Comparison of ENCODE assay signal across 14 cellular contexts in genomic region chr6:144364208-144364718, GRCh38.
DNase-seq lines count a peak whose midpoint lies in the region; ATAC-seq and TF ChIP-seq lines count a peak whose summit lies in the region.
"Had no signal": no experiment of that assay in that cellular context is flagged by ENCODE, and none has a peak within 500 bp of the region (broad histone marks: within the 10 kb centered on the region; RNA-seq: fewer than 3 reads in every experiment).

No MANE protein-coding gene starts in this region.

- no peaks in the 10 kb centered on the region for H4K20me1 ChIP-seq in SK-N-SH (ENCODE audit: insufficient read depth)

- TF ChIP-seq EP300 in SK-N-SH (IDR thresholded peaks at IDR 0.05; ENCODE audit: borderline replicate concordance in 1 of 2, low read depth in 1 of 2, low read length in 1 of 2) = no peak

- no peaks in the 10 kb centered on the region for H3K9me3 ChIP-seq in SK-N-SH
- H3K9me3 ChIP-seq in gastrocnemius medialis = no peaks in the 10 kb centered on the region
- H3K9me3 ChIP-seq: esophagus squamous epithelium had no signal

- peaks cover 16% of the 10 kb centered on the region for H3K79me2 ChIP-seq in SK-N-SH (ENCODE audit: insufficient read depth)

- H3F3A ChIP-seq in SK-N-SH (replicated peaks; ENCODE audit: insufficient read depth) = no peaks in the 10 kb centered on the region

- H3K4me1 Mint-ChIP-seq in dendritic cell treated with granulocyte-macrophage colony-stimulating factor and Interleukin-4, amounts not matched to agents 40 ng/mL and 50 ng/mL, for 4 days (ENCODE audit: low read depth) = peaks cover 70% of the 10 kb centered on the region

- peaks cover 3 to 6% of the 10 kb centered on the region in 2 experiments; a peak in 3 of 4 replicates for H3K4me1 ChIP-seq in SK-N-SH (ENCODE audit: control insufficient read depth in 1 of 2, insufficient read depth in 2 of 2, low read depth in 1 of 2, low read length in 1 of 2)
- H3K4me1 ChIP-seq in gastrocnemius medialis = peaks cover 12 to 41% of the 10 kb centered on the region in 2 donors

- DNase-seq in SK-N-SH (no peak), gastrocnemius medialis (no peak), SKM-1 (lab: John Stamatoyannopoulos, UW; ENCODE audit: unreplicated experiment) (no peak), NCI-H526 (lab: John Stamatoyannopoulos, UW) (no peak)
- DNase-seq: central memory CD4-positive, alpha-beta T cell; esophagus squamous epithelium; NCI-H1417; retina; SHP77 treated with DMSO at 0.1 percent for 48 hours had no signal

- TF ChIP-seq CTCF in SK-N-SH (IDR thresholded peaks at IDR 0.05) (no peak), gastrocnemius medialis (IDR thresholded peaks at IDR 0.05 in 4 of 5, conservative IDR thresholded peaks at IDR 0.05 in 1 of 5) (no peak)

- in situ Hi-C loops in gastrocnemius medialis (cut with MboI; ENCODE audit: low sequenced_read_pairs in 4 of 4) = no loop called here

- intact Hi-C loops in dendritic cell treated with granulocyte-macrophage colony-stimulating factor and Interleukin-4, amounts not matched to agents 40 ng/mL and 50 ng/mL, for 4 days (cut with micrococcal nuclease) = no loop called here
- intact Hi-C loops in gastrocnemius medialis (cut with DNase I; ENCODE audit: low total_unique reads) = no loop called here

- H3K4me3 ChIP-seq in SK-N-SH (ENCODE audit: low read depth in 2 of 2, low read length in 1 of 2) (no peak overlapping the region), gastrocnemius medialis (no peak overlapping the region)
- H3K4me3 ChIP-seq: esophagus squamous epithelium had no signal

- peak overlapping the region; percentile 85 for H3K27ac Mint-ChIP-seq in dendritic cell treated with granulocyte-macrophage colony-stimulating factor and Interleukin-4, amounts not matched to agents 40 ng/mL and 50 ng/mL, for 4 days
- H3K27ac Mint-ChIP-seq: mesothelial cell of epicardium had no signal

- H3K4me2 ChIP-seq in SK-N-SH = peak overlapping the region; percentile 62

- no peaks in the 10 kb centered on the region for H3K36me3 Mint-ChIP-seq in dendritic cell treated with granulocyte-macrophage colony-stimulating factor and Interleukin-4, amounts not matched to agents 40 ng/mL and 50 ng/mL, for 4 days (ENCODE audit: low read depth)
- H3K36me3 Mint-ChIP-seq: mesothelial cell of epicardium had no signal

- ATAC-seq in SK-N-SH treated with all-trans-retinoic acid at 6 μM for 48 hours (no peak), HG02610 (IDR thresholded peaks at IDR 0.05; ENCODE audit: unreplicated experiment) (peak; percentile 33), gastrocnemius medialis (no peak), GM18502 (IDR thresholded peaks at IDR 0.05; ENCODE audit: poor library complexity, unreplicated experiment) (no peak)

- peak overlapping the region; percentile 70 for H3K4me3 Mint-ChIP-seq in dendritic cell treated with granulocyte-macrophage colony-stimulating factor and Interleukin-4, amounts not matched to agents 40 ng/mL and 50 ng/mL, for 4 days
- H3K4me3 Mint-ChIP-seq: mesothelial cell of epicardium had no signal

- H3K36me3 ChIP-seq in SK-N-SH (replicated peaks in 1 of 2; ENCODE audit: control insufficient read depth in 1 of 2, insufficient read depth in 2 of 2, low read length in 1 of 2) = no peaks in the 10 kb centered on the region
- H3K36me3 ChIP-seq in gastrocnemius medialis = no peaks in the 10 kb centered on the region
- H3K36me3 ChIP-seq: esophagus squamous epithelium had no signal

- no peak for TF ChIP-seq RAD21 in SK-N-SH (IDR thresholded peaks at IDR 0.05; ENCODE audit: low read length)

- no peaks in the 10 kb centered on the region for H3K9me2 ChIP-seq in SK-N-SH

- WGBS in SK-N-SH (ENCODE audit: low lambda C conversion rate) = 27% methylated on average over 7 of the region's 7 CpGs

- H3K27me3 Mint-ChIP-seq in dendritic cell treated with granulocyte-macrophage colony-stimulating factor and Interleukin-4, amounts not matched to agents 40 ng/mL and 50 ng/mL, for 4 days = no peaks in the 10 kb centered on the region

- H3K27ac ChIP-seq in SK-N-SH (ENCODE audit: low read depth in 2 of 2, low read length in 1 of 2) = peak overlapping the region in 1 of 2 experiments; percentile 35; a peak in 1 of 4 replicates
- H3K27ac ChIP-seq in gastrocnemius medialis = peak overlapping the region in 3 of 4 donors; percentile 9 to 48 (median 44)

- no peak overlapping the region for H2AFZ ChIP-seq in SK-N-SH (ENCODE audit: low read depth)

- CTCF ChIA-PET in SK-N-SH (lab: Yijun Ruan, JAX) = no interaction called here

- no peaks in the 10 kb centered on the region for H3K9me3 Mint-ChIP-seq in dendritic cell treated with granulocyte-macrophage colony-stimulating factor and Interleukin-4, amounts not matched to agents 40 ng/mL and 50 ng/mL, for 4 days
- H3K9me3 Mint-ChIP-seq: mesothelial cell of epicardium had no signal

- POLR2A ChIA-PET in SK-N-SH (lab: Yijun Ruan, JAX) = no interaction called here

- H3K9ac ChIP-seq in SK-N-SH = no peak overlapping the region

- H3K27me3 ChIP-seq in SK-N-SH (ENCODE audit: insufficient read depth) (no peaks in the 10 kb centered on the region; the same call in 1 of the 2 replicates), gastrocnemius medialis (no peaks in the 10 kb centered on the region)
- H3K27me3 ChIP-seq: esophagus squamous epithelium had no signal

- TF ChIP-seq POLR2A in gastrocnemius medialis (IDR thresholded peaks at IDR 0.05) = no peak

TF ChIP-seq in SK-N-SH, 30 proteins besides CTCF, POLR2A, EP300 and RAD21 (continues in another document):
- TF ChIP-seq POLR2AphosphoS5 (IDR thresholded peaks at IDR 0.05; ENCODE audit: low read depth, low read length) (no peak), MAX (IDR thresholded peaks at IDR 0.05; ENCODE audit: low read depth) (no peak), GATA2 (CRISPR knock-in tag; IDR thresholded peaks at IDR 0.05) (no peak), RFX5 (IDR thresholded peaks at IDR 0.05; ENCODE audit: low read length) (no peak), YY1 (IDR thresholded peaks at IDR 0.05; ENCODE audit: low read depth) (no peak), NRF1 (IDR thresholded peaks at IDR 0.05; ENCODE audit: low read depth, low read length) (no peak), ELF1 (IDR thresholded peaks at IDR 0.05) (no peak), JUND (IDR thresholded peaks at IDR 0.05) (no peak), USF2 (IDR thresholded peaks at IDR 0.05; ENCODE audit: borderline replicate concordance, low read depth, low read length) (no peak), EZH2phosphoT487 (IDR thresholded peaks at IDR 0.05; ENCODE audit: borderline replicate concordance, low read depth) (no peak)

TF ChIP-seq in SK-N-SH treated with all-trans-retinoic acid at 6 μM for 48 hours, 23 proteins besides CTCF, POLR2A, EP300 and RAD21:
- TF ChIP-seq ZNF70 (CRISPR knock-in tag; IDR thresholded peaks at IDR 0.05) = no peak
- TF ChIP-seq TOX (CRISPR knock-in tag; IDR thresholded peaks at IDR 0.05; ENCODE audit: borderline replicate concordance) = no peak
- no peak for TF ChIP-seq POU6F1 (CRISPR knock-in tag; IDR thresholded peaks at IDR 0.05; ENCODE audit: borderline replicate concordance, low read depth)
- TF ChIP-seq ISL1 (CRISPR knock-in tag; IDR thresholded peaks at IDR 0.05) = no peak
- TF ChIP-seq ARNTL (CRISPR knock-in tag; IDR thresholded peaks at IDR 0.05; ENCODE audit: borderline replicate concordance, low read depth) = no peak
- no peak for TF ChIP-seq ZFP3 (CRISPR knock-in tag; IDR thresholded peaks at IDR 0.05)
- no peak for TF ChIP-seq ESRRG (CRISPR knock-in tag; IDR thresholded peaks at IDR 0.05)
- TF ChIP-seq CSRNP3 (CRISPR knock-in tag; IDR thresholded peaks at IDR 0.05) = no peak
- no peak for TF ChIP-seq BACH2 (CRISPR knock-in tag; IDR thresholded peaks at IDR 0.05; ENCODE audit: borderline replicate concordance)
- TF ChIP-seq OSR1 (CRISPR knock-in tag; IDR thresholded peaks at IDR 0.05) = no peak
- TF ChIP-seq RARB (CRISPR knock-in tag; IDR thresholded peaks at IDR 0.05) = no peak
- no peak for TF ChIP-seq GLIS3 (CRISPR knock-in tag; IDR thresholded peaks at IDR 0.05)
- TF ChIP-seq ZC3H10 (CRISPR knock-in tag; IDR thresholded peaks at IDR 0.05) = no peak
- TF ChIP-seq ZNF8 (CRISPR knock-in tag; IDR thresholded peaks at IDR 0.05) = no peak
